10 cellular contexts compared by ENCODE assay signal in genomic region chr9:16396389-16396788, GRCh38.
"Had no signal": no experiment of that assay in that cellular context is flagged by ENCODE, and none has a peak within 500 bp of the region (broad histone marks: within the 10 kb centered on the region; RNA-seq: fewer than 3 reads in every experiment).

No MANE protein-coding gene starts in this region.

- H3K4me3 ChIP-seq: dorsolateral prefrontal cortex, lower lobe of right lung, right atrium auricular region, skin epidermis, tibial nerve, uterus had no signal

- DNase-seq: activated CD4-positive, alpha-beta T cell treated with anti-CD3 and anti-CD28 coated beads, Interleukin-2, amount 50 U/mL, for 48 hours; activated gamma-delta T cell; dorsolateral prefrontal cortex; lower lobe of right lung; natural killer cell; stimulated activated naive CD8-positive, alpha-beta T cell treated with anti-CD3 and anti-CD28 coated beads, Interleukin-15, Interleukin-2, amounts not matched to agents 100 U/mL and 50 U/mL, for 24 hours; uterus had no signal

- ATAC-seq: lower lobe of right lung; natural killer cell; stimulated activated naive CD8-positive, alpha-beta T cell treated with anti-CD3 and anti-CD28 coated beads, Interleukin-15, Interleukin-2, amounts not matched to agents 100 U/mL and 50 U/mL, for 24 hours had no signal
